Comparison of ENCODE assay signal across 8 cellular contexts in the genomic region with DNA sequence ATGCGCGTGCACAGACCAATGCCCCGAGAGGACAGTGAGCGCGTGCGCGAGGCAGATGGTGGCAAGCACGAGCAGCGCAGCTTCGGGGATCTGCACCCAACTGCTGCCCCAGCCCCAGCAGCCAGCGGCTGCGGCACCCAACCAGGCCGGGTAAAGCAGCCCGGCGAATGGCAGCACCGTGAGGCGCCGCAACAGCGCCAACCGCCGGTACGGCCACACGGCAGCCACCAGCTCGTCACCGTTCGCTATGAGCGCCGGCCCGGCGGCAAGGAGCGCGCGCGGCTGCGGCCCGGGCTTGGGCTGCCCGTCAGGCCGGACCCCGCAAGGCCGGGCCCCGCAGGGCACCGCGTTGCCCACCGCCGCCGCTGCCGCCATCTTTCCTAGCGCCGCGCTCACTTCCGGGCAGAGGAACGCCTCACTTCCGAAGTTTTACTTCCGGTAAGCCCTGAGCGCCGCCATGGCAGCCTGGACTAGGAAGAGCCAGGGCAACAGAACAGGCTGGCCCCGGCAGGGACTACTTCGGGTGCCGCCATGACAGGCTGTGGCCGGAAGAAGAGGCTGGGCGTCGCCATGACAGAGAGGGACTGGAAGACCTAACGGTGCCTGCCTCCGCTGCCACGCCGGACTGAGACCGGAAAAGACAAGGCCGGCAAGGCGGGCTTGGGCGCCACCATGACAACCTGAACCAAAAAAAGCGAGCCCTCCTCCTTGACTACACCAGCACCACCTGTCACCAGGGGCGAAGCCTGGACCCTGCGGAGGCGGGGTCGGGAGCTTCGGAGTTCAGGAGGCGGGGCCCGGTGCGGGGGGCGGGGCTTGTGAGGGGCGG. TPM values are rescaled to one million over a fixed set of nuclear protein-coding genes. Genes with fewer than 3 reads are reported as not detected.
DNase-seq lines count a peak whose midpoint lies in the region; ATAC-seq, FAIRE-seq and TF ChIP-seq lines count a peak whose summit lies in the region.

A gene (minus strand): TSS at position 385 of the 829 bp plus-strand sequence. CDS start 10 bp downstream, at position 375.

- H3K4me2 ChIP-seq in astrocyte (ENCODE audit: low read length), result peak within 1 kb of the TSS; percentile 95

- ATAC-seq in HG02981 (IDR thresholded peaks at IDR 0.05; ENCODE audit: unreplicated experiment), result peak; percentile 68

- peaks cover 43% of the 10 kb centered on the region for H3K79me2 ChIP-seq in astrocyte (ENCODE audit: insufficient read depth, low read length)

- DNase-seq in GM18507 (ENCODE audit: extremely low spot score, insufficient read length, low read depth), result peak; percentile 64
- DNase-seq in NCI-H2029 (lab: John Stamatoyannopoulos, UW), result peak; percentile 97
- DNase-seq in T-helper 22 cell (ENCODE audit: low read depth), result peak; percentile 95
- DNase-seq in astrocyte (ENCODE audit: low read depth), result peak; percentile 97
- peak; percentile 94 for DNase-seq in hepatic stellate cell (ENCODE audit: low spot score)
- peak; percentile 94 for DNase-seq in renal cortical epithelial cell (ENCODE audit: low read depth)
- DNase-seq in cortex of kidney (lab: John Stamatoyannopoulos, UW), result no peak

- no peaks in the 10 kb centered on the region for H3K36me3 Mint-ChIP-seq in astrocyte (ENCODE audit: low read depth, unreplicated experiment)

- peak within 1 kb of the TSS; percentile 99 for H2AFZ ChIP-seq in astrocyte (ENCODE audit: low read depth, low read length)

- H3K27me3 Mint-ChIP-seq in astrocyte (ENCODE audit: low read depth, unreplicated experiment), result no peaks in the 10 kb centered on the region

- H3K4me1 ChIP-seq in astrocyte (ENCODE audit: insufficient read depth, low read length), result peaks cover 21% of the 10 kb centered on the region

- FAIRE-seq in GM18507 (lab: Jason Lieb, UNC), result peak; percentile 94
- FAIRE-seq in astrocyte (lab: Jason Lieb, UNC), result peak; percentile 13

- peak within 1 kb of the TSS; percentile 94 for H3K4me3 ChIP-seq in astrocyte (ENCODE audit: insufficient read depth, low read depth, low read length)

- H3K4me3 Mint-ChIP-seq in astrocyte (ENCODE audit: unreplicated experiment), result peak within 1 kb of the TSS; percentile 94

- peak within 1 kb of the TSS; percentile 93 for H3K9ac ChIP-seq in astrocyte (ENCODE audit: low read length)

- H3K27ac ChIP-seq in astrocyte (ENCODE audit: low read depth, low read length), result peak within 1 kb of the TSS; percentile 91

- no peaks in the 10 kb centered on the region for H3K9me3 Mint-ChIP-seq in astrocyte (ENCODE audit: unreplicated experiment)

- no peaks in the 10 kb centered on the region for H3K27me3 ChIP-seq in astrocyte (ENCODE audit: insufficient read depth, low read length)

- peak within 1 kb of the TSS; percentile 96 for H3K27ac Mint-ChIP-seq in astrocyte (ENCODE audit: unreplicated experiment)

- H3K9me3 ChIP-seq in astrocyte (ENCODE audit: insufficient read depth, low read depth, low read length), result no peaks in the 10 kb centered on the region

- peaks cover 10% of the 10 kb centered on the region for H3K4me1 Mint-ChIP-seq in astrocyte (ENCODE audit: low read depth, unreplicated experiment)

- H3K36me3 ChIP-seq in astrocyte (ENCODE audit: insufficient read depth, low read length), result peaks cover under 1% of the 10 kb centered on the region

- peaks cover 31% of the 10 kb centered on the region for H4K20me1 ChIP-seq in astrocyte (ENCODE audit: insufficient read depth, low read length)

- TF ChIP-seq CTCF in astrocyte (IDR thresholded peaks at IDR 0.05; ENCODE audit: insufficient read depth, low read depth, low read length), result no peak

RNA-seq across cellular contexts. Expression of the gene that starts here (rescaled TPM):
- total RNA-seq in astrocyte (65.2 and 71.7 TPM in 2 replicates), renal cortical epithelial cell (88.0 and 171 TPM in 2 replicates)
